ENCODE assay signal across 25 cellular contexts in the genomic region with DNA sequence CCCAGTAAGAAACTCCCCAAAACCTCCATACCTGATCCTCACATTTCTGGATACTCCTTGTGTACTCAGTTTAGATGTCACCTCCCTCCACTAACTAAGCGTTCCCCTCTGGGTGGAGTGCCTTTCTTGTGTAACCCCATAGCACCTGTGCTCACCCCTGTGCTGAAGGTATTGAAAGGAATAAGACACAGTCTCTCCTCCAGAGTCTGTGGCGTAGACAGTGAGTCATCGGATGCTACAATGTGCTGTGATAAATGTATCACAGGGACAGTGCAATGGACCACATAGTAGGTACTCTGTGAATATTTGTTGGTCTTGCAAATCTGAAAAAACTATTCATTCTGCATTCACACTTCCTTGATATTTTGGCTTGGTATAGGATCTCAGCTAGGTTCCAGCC. TPM values are rescaled to one million over a fixed set of nuclear protein-coding genes. Genes with fewer than 3 reads are reported as not detected.
DNase-seq lines count a peak whose midpoint lies in the region; ATAC-seq and TF ChIP-seq lines count a peak whose summit lies in the region.
"Had no signal": no experiment of that assay in that cellular context is flagged by ENCODE, and none has a peak within 500 bp of the region (broad histone marks: within the 10 kb centered on the region; RNA-seq: fewer than 3 reads in every experiment).

No MANE protein-coding gene starts in this region.

- peaks cover 50% of the 10 kb centered on the region for H3K79me2 ChIP-seq in mammary epithelial cell (ENCODE audit: insufficient read depth, low read length)

- no peaks in the 10 kb centered on the region for H3K27me3 Mint-ChIP-seq in stimulated activated naive CD8-positive, alpha-beta T cell treated with anti-CD3 and anti-CD28 coated beads, Interleukin-15, amount 100 ng/mL, for 72 hours
- H3K27me3 Mint-ChIP-seq: CD4-positive, CD25-positive, alpha-beta regulatory T cell had no signal

- peak; percentile 28 for ATAC-seq in stimulated activated naive CD8-positive, alpha-beta T cell treated with anti-CD3 and anti-CD28 coated beads, Interleukin-15, Interleukin-2, amounts not matched to agents 100 U/mL and 50 U/mL, for 24 hours
- no peak for ATAC-seq in stimulated activated naive CD8-positive, alpha-beta T cell treated with anti-CD3 and anti-CD28 coated beads, Interleukin-15, amount 100 ng/mL, for 72 hours
- ATAC-seq in lower lobe of right lung: no peak
- no peak for ATAC-seq in GM21723 (IDR thresholded peaks at IDR 0.05; ENCODE audit: unreplicated experiment)
- ATAC-seq in GM18867 (IDR thresholded peaks at IDR 0.05; ENCODE audit: unreplicated experiment): no peak
- ATAC-seq in activated naive CD4-positive, alpha-beta T cell treated with anti-CD3 and anti-CD28 coated beads, Interleukin-2, amount 50 U/mL, for 72 hours: no peak
- ATAC-seq: upper lobe of right lung, WTC11 had no signal

- H3K4me3 Mint-ChIP-seq in stimulated activated naive CD8-positive, alpha-beta T cell treated with anti-CD3 and anti-CD28 coated beads, Interleukin-15, amount 100 ng/mL, for 72 hours: no peak overlapping the region
- H3K4me3 Mint-ChIP-seq: activated CD4-positive, alpha-beta memory T cell treated with anti-CD3 and anti-CD28 coated beads for 36 hours; CD4-positive, CD25-positive, alpha-beta regulatory T cell; central memory CD8-positive, alpha-beta T cell; T-helper 1 cell treated with Interleukin-12 subunit alpha and Interleukin-12 subunit beta and Interleukin-4 antibody, amounts not matched to agents 30 μg/mL and 1 μg/mL, for 36 hours; WTC11 had no signal

- no peaks in the 10 kb centered on the region for H3K4me1 Mint-ChIP-seq in stimulated activated naive CD8-positive, alpha-beta T cell treated with anti-CD3 and anti-CD28 coated beads, Interleukin-15, amount 100 ng/mL, for 72 hours
- H3K4me1 Mint-ChIP-seq: central memory CD8-positive, alpha-beta T cell had no signal

- H3K9me3 ChIP-seq in mammary epithelial cell (replicated peaks; ENCODE audit: insufficient read depth, low read length): no peaks in the 10 kb centered on the region
- H3K9me3 ChIP-seq in lower lobe of right lung: no peaks in the 10 kb centered on the region
- H3K9me3 ChIP-seq: SJSA1, upper lobe of right lung had no signal

- H3K27ac Mint-ChIP-seq in stimulated activated naive CD8-positive, alpha-beta T cell treated with anti-CD3 and anti-CD28 coated beads, Interleukin-15, amount 100 ng/mL, for 72 hours: no peak overlapping the region
- H3K27ac Mint-ChIP-seq in activated naive CD4-positive, alpha-beta T cell treated with anti-CD3 and anti-CD28 coated beads, Interleukin-2, amount 50 U/mL, for 72 hours: no peak overlapping the region
- H3K27ac Mint-ChIP-seq: activated CD4-positive, alpha-beta memory T cell treated with anti-CD3 and anti-CD28 coated beads for 36 hours; T-helper 1 cell treated with Interleukin-12 subunit alpha and Interleukin-12 subunit beta and Interleukin-4 antibody, amounts not matched to agents 30 μg/mL and 1 μg/mL, for 36 hours; WTC11 had no signal

- H3K4me3 ChIP-seq in mammary epithelial cell (replicated peaks in 1 of 3; ENCODE audit: insufficient read depth in 1 of 3, low read depth in 2 of 3, low read length in 3 of 3) (no peak overlapping the region), lower lobe of right lung (no peak overlapping the region)
- H3K4me3 ChIP-seq: SJSA1, upper lobe of right lung had no signal

- in situ Hi-C loops in mammary epithelial cell (cut with MboI; ENCODE audit: low sequenced_read_pairs in 2 of 2): no loop called here

- H3K9ac ChIP-seq in mammary epithelial cell (ENCODE audit: insufficient read depth, low read length): no peak overlapping the region

- no peak overlapping the region for H2AFZ ChIP-seq in mammary epithelial cell (ENCODE audit: low read depth, low read length)

- H3K27ac ChIP-seq in mammary epithelial cell (ENCODE audit: insufficient read depth, low read depth, low read length) (no peak overlapping the region), lower lobe of right lung (peak overlapping the region; percentile 3)
- H3K27ac ChIP-seq: SJSA1, upper lobe of right lung had no signal

- peaks cover 13% of the 10 kb centered on the region for H3K4me1 ChIP-seq in mammary epithelial cell (ENCODE audit: insufficient read depth, low read length)
- peaks cover 56% of the 10 kb centered on the region for H3K4me1 ChIP-seq in lower lobe of right lung

- no TSS peak for BruUV-seq in mammary epithelial cell (replicated peaks; lab: Mats Ljungman, UMichigan)

- H3K36me3 ChIP-seq in mammary epithelial cell (ENCODE audit: insufficient read depth, low read length): peaks cover 2% of the 10 kb centered on the region
- no peaks in the 10 kb centered on the region for H3K36me3 ChIP-seq in lower lobe of right lung
- H3K36me3 ChIP-seq: SJSA1, upper lobe of right lung had no signal

- 70% methylated on average over 3 of the region's 3 CpGs for WGBS in mammary epithelial cell (ENCODE audit: low coverage, missing lambda C conversion rate)

- no peak for DNase-seq in stimulated activated naive CD8-positive, alpha-beta T cell treated with anti-CD3 and anti-CD28 coated beads, Interleukin-15, Interleukin-2, amounts not matched to agents 100 U/mL and 50 U/mL, for 24 hours
- DNase-seq in stimulated activated naive CD8-positive, alpha-beta T cell treated with anti-CD3 and anti-CD28 coated beads, Interleukin-15, amount 100 ng/mL, for 72 hours: no peak
- DNase-seq in mammary epithelial cell (peak; percentile 48), lower lobe of right lung (no peak), pons (ENCODE audit: low spot score) (no peak)
- no peak for DNase-seq in activated naive CD4-positive, alpha-beta T cell treated with anti-CD3 and anti-CD28 coated beads, Interleukin-2, amount 50 U/mL, for 72 hours (ENCODE audit: low spot score in 2 of 2)
- DNase-seq: ACHN; activated CD4-positive, alpha-beta memory T cell treated with anti-CD3 and anti-CD28 coated beads for 36 hours; activated T-cell treated with anti-CD3 and anti-CD28 coated beads for 4 hours; amygdala; CD4-positive, CD25-positive, alpha-beta regulatory T cell; DMS 273 treated with DMSO at 0.1 percent for 48 hours; IMR-90; NCI-H1436 treated with DMSO at 0.1 percent for 48 hours; NCI-H2171 treated with DMSO at 0.1 percent for 48 hours; NCI-H526 treated with DMSO at 0.1 percent for 48 hours; OCI-M1; stimulated activated CD4-positive, alpha-beta T cell treated with anti-CD3 and anti-CD28 coated beads, Interleukin-12 subunit alpha, Interleukin-12 subunit beta, amount 100 ng/mL, for 4 hours; upper lobe of right lung had no signal

- H3K27me3 ChIP-seq in mammary epithelial cell (ENCODE audit: insufficient read depth, low read length): no peaks in the 10 kb centered on the region
- H3K27me3 ChIP-seq in lower lobe of right lung (ENCODE audit: low read depth): no peaks in the 10 kb centered on the region
- H3K27me3 ChIP-seq: SJSA1, upper lobe of right lung had no signal

- no peak for TF ChIP-seq CTCF in mammary epithelial cell (conservative IDR thresholded peaks at IDR 0.05 in 1 of 2, IDR thresholded peaks at IDR 0.05 in 1 of 2; ENCODE audit: extremely low read depth in 1 of 2, insufficient read depth in 1 of 2, low read depth in 1 of 2, low read length in 2 of 2)
- TF ChIP-seq CTCF in lower lobe of right lung (IDR thresholded peaks at IDR 0.05): no peak

- CTCF ChIA-PET in mammary epithelial cell (lab: Charles Lee; ENCODE audit: low non-redundant PET): no interaction called here

- intact Hi-C loops in mammary epithelial cell (cut with micrococcal nuclease) (no loop called here), lower lobe of right lung (cut with DNase I) (no loop called here)

- no peaks in the 10 kb centered on the region for H4K20me1 ChIP-seq in mammary epithelial cell (ENCODE audit: insufficient read depth, low read length)

- dilution Hi-C loops in mammary epithelial cell (cut with HindIII; ENCODE audit: low sequenced_read_pairs): no loop called here

- no peaks in the 10 kb centered on the region for H3K36me3 Mint-ChIP-seq in activated naive CD4-positive, alpha-beta T cell treated with anti-CD3 and anti-CD28 coated beads, Interleukin-2, amount 50 U/mL, for 72 hours
- H3K36me3 Mint-ChIP-seq: activated CD4-positive, alpha-beta memory T cell treated with anti-CD3 and anti-CD28 coated beads for 36 hours; CD4-positive, CD25-positive, alpha-beta regulatory T cell; WTC11 had no signal

- H3K9me3 Mint-ChIP-seq in stimulated activated naive CD8-positive, alpha-beta T cell treated with anti-CD3 and anti-CD28 coated beads, Interleukin-15, amount 100 ng/mL, for 72 hours: no peaks in the 10 kb centered on the region
- H3K9me3 Mint-ChIP-seq in activated naive CD4-positive, alpha-beta T cell treated with anti-CD3 and anti-CD28 coated beads, Interleukin-2, amount 50 U/mL, for 72 hours: no peaks in the 10 kb centered on the region
- H3K9me3 Mint-ChIP-seq: activated CD4-positive, alpha-beta memory T cell treated with anti-CD3 and anti-CD28 coated beads for 36 hours; central memory CD8-positive, alpha-beta T cell; T-helper 1 cell treated with Interleukin-12 subunit alpha and Interleukin-12 subunit beta and Interleukin-4 antibody, amounts not matched to agents 30 μg/mL and 1 μg/mL, for 36 hours; WTC11 had no signal

- no peak overlapping the region for H3K4me2 ChIP-seq in mammary epithelial cell (ENCODE audit: insufficient read depth, low read depth, low read length)

RNA-seq across cellular contexts. Expression of a gene that starts 30.8 kb away (rescaled TPM):
- total RNA-seq in mammary epithelial cell: 10 to 100 TPM; 29.2 to 30.3 TPM
- polyA plus RNA-seq in mammary epithelial cell: 38.7 TPM
- 40.7 TPM for polyA minus RNA-seq in mammary epithelial cell
- total RNA-seq in lower lobe of right lung: 61.1 TPM
- under 1 TPM; 0.50 to 0.97 TPM for total RNA-seq in activated naive CD4-positive, alpha-beta T cell treated with anti-CD3 and anti-CD28 coated beads, Interleukin-2, amount 50 U/mL, for 72 hours

Comparison
In these comparisons a context has a peak if more than half of its experiments do, and no peak if none do; other contexts are left out.
1. RNA of a gene that starts 30.8 kb away (total RNA-seq): 61.1 TPM in lower lobe of right lung (single experiment) and 29.2 to 30.3 TPM in mammary epithelial cell; 0.50 to 0.97 TPM in activated naive CD4-positive, alpha-beta T cell treated with anti-CD3 and anti-CD28 coated beads, Interleukin-2, amount 50 U/mL, for 72 hours; every median in the first group is over 10 times any median in the second.